ENCODE assay signal across 23 cellular contexts in genomic region chr6:35518566-35519312, GRCh38. TPM values are rescaled to one million over a fixed set of nuclear protein-coding genes. Genes with fewer than 3 reads are reported as not detected.
"Had no signal": no experiment of that assay in that cellular context is flagged by ENCODE, and none has a peak within 500 bp of the region (broad histone marks: within the 10 kb centered on the region; RNA-seq: fewer than 3 reads in every experiment).

No MANE protein-coding gene starts in this region.

- H3K9me3 ChIP-seq: SJSA1 had no signal

- H3K27me3 ChIP-seq: SJSA1 had no signal

- H3K36me3 ChIP-seq: SJSA1 had no signal

- H3K4me3 ChIP-seq: SJSA1, SK-N-MC had no signal

- DNase-seq: Kasumi-1, KG1, MM.1S, NCI-H1092 treated with DMSO at 0.1 percent for 48 hours, NCI-H1436, NCI-H187, NCI-H2029, NCI-H2081 treated with DMSO at 0.1 percent for 48 hours, NCI-H2171, NCI-H226, NCI-H446, NCI-H510A, NCI-H524 treated with DMSO at 0.1 percent for 48 hours, NCI-H69, NCI-H774, Right ventricle myocardium superior, SIG-M5 had no signal

- FAIRE-seq: HTR-8/SVneo, RCC 7860 had no signal

- H3K27ac ChIP-seq: HL-60, SJSA1, SK-N-MC had no signal

RNA-seq across cellular contexts. Expression of gene TULP1, which starts 6.0 kb away (rescaled TPM):
- total RNA-seq: M059J, Right ventricle myocardium superior, SJSA1 had no signal
